In genomic region chr1:28737245-28738137, GRCh38 we compare ENCODE assay signal across 9 cellular contexts. TPM values are rescaled to one million over a fixed set of nuclear protein-coding genes. Genes with fewer than 3 reads are reported as not detected.
DNase-seq lines count a peak whose midpoint lies in the region; ATAC-seq, FAIRE-seq and TF ChIP-seq lines count a peak whose summit lies in the region.
"Had no signal": no experiment of that assay in that cellular context is flagged by ENCODE, and none has a peak within 500 bp of the region (broad histone marks: within the 10 kb centered on the region; RNA-seq: fewer than 3 reads in every experiment).

No MANE protein-coding gene starts in this region.

- peak overlapping the region; percentile 92 for H3K27ac Mint-ChIP-seq in Caco-2 (ENCODE audit: unreplicated experiment)

- intact Hi-C loops in Caco-2 (cut with micrococcal nuclease; ENCODE audit: unreplicated experiment) = loop anchor here (5.0 kb wide), 1 partner anchor 445 kb away; the partner anchor contains the start of gene SRSF4

- H3K9ac ChIP-seq in Loucy (ENCODE audit: low read depth, low read length, poor library complexity, severe bottlenecking) (peak overlapping the region; percentile 99), iPS-18a (ENCODE audit: low read length) (peak overlapping the region; percentile 99)

- H2AFZ ChIP-seq in Loucy (ENCODE audit: low read length) = peak overlapping the region; percentile 50

- no peaks in the 10 kb centered on the region for H3K9me3 ChIP-seq in Caco-2
- H3K9me3 ChIP-seq in Loucy (ENCODE audit: insufficient read depth, low read depth, low read length) = no peaks in the 10 kb centered on the region
- no peaks in the 10 kb centered on the region for H3K9me3 ChIP-seq in iPS-18a (ENCODE audit: control insufficient read depth, low read depth, low read length)
- no peaks in the 10 kb centered on the region for H3K9me3 ChIP-seq in small intestine (ENCODE audit: control insufficient read depth, low read depth)

- H3K4me3 ChIP-seq in Caco-2 (ENCODE audit: low read depth, low read length) (peak overlapping the region; percentile 62), Loucy (ENCODE audit: low read length, poor library complexity, severe bottlenecking) (peak overlapping the region; percentile 89), astrocyte of the spinal cord (ENCODE audit: low read depth, low read length) (peak overlapping the region; percentile 94), iPS-18a (ENCODE audit: low read length) (peak overlapping the region; percentile 82), small intestine (ENCODE audit: low read depth in 1 of 2, low read length in 2 of 2) (peak overlapping the region; percentile 93 to 98)

- H3K36me3 Mint-ChIP-seq in Caco-2 (ENCODE audit: insufficient read depth, unreplicated experiment) = peaks cover 63% of the 10 kb centered on the region

- 0% methylated on average over 57 to 62 of the region's 62 CpGs for WGBS in small intestine, 3 donors

- FAIRE-seq in small intestine (lab: Jason Lieb, UNC) = no peak
- FAIRE-seq: TTC549 had no signal

- POLR2A ChIA-PET in Caco-2 (lab: Charles Lee) = interaction anchor here (0.6 to 1.9 kb wide), 16 partner anchors 10 to 444 kb away, joined by 3 to 54 read pairs (median 6); partner anchors contain the start of genes EPB41, GMEB1, RNU11 and SRSF4

- no peak for TF ChIP-seq CTCF in Caco-2 (IDR thresholded peaks at IDR 0.05; ENCODE audit: insufficient read depth in 1 of 2, low read depth in 1 of 2, low read length in 1 of 2, severe bottlenecking in 1 of 2, unreplicated experiment in 1 of 2)
- TF ChIP-seq CTCF in Loucy (conservative IDR thresholded peaks at IDR 0.05; ENCODE audit: low read length) = no peak
- no peak for TF ChIP-seq CTCF in astrocyte of the spinal cord (IDR thresholded peaks at IDR 0.05; ENCODE audit: low read depth, low read length)

- H3K79me2 ChIP-seq in Loucy (ENCODE audit: insufficient read depth, low read length) = peaks cover 57% of the 10 kb centered on the region

- H3K9me3 Mint-ChIP-seq in Caco-2 (ENCODE audit: unreplicated experiment) = no peaks in the 10 kb centered on the region

- no peaks in the 10 kb centered on the region for H3K27me3 ChIP-seq in Caco-2 (replicated peaks; ENCODE audit: control insufficient read depth, insufficient read depth, low read length)
- H3K27me3 ChIP-seq in Loucy (ENCODE audit: insufficient read depth, low read length, poor library complexity, severe bottlenecking) = peaks cover 9% of the 10 kb centered on the region
- H3K27me3 ChIP-seq in iPS-18a (ENCODE audit: control insufficient read depth, insufficient read depth, low read length) = no peaks in the 10 kb centered on the region
- no peaks in the 10 kb centered on the region for H3K27me3 ChIP-seq in small intestine (ENCODE audit: control insufficient read depth in 2 of 2, insufficient read depth in 2 of 2, low read length in 2 of 2)

- no peaks in the 10 kb centered on the region for H3K4me1 Mint-ChIP-seq in Caco-2 (ENCODE audit: low read depth, unreplicated experiment)

- H3F3A ChIP-seq in Loucy (ENCODE audit: low read depth) = no peaks in the 10 kb centered on the region

- H3K27ac ChIP-seq in iPS-18a (ENCODE audit: low read length) = peak overlapping the region; percentile 82
- H3K27ac ChIP-seq in small intestine (ENCODE audit: low read depth in 1 of 2, low read length in 1 of 2) = peak overlapping the region; percentile 96 to 98

- H3K27me3 Mint-ChIP-seq in Caco-2 (ENCODE audit: insufficient read depth, unreplicated experiment) = no peaks in the 10 kb centered on the region

- H3K36me3 ChIP-seq in Caco-2 (ENCODE audit: control insufficient read depth, insufficient read depth, low read length) (no peaks in the 10 kb centered on the region; the same call in 1 of the 2 replicates), Loucy (ENCODE audit: insufficient read depth, low read length) (peaks cover 35% of the 10 kb centered on the region; the same call in 1 of the 2 replicates), iPS-18a (ENCODE audit: control insufficient read depth, low read depth, low read length) (peaks cover 41% of the 10 kb centered on the region), small intestine (ENCODE audit: control insufficient read depth in 2 of 2, insufficient read depth in 2 of 2, low read length in 2 of 2) (peaks cover 4 to 8% of the 10 kb centered on the region in 2 donors)

- H3K4me1 ChIP-seq in Caco-2 (peaks cover 17% of the 10 kb centered on the region; the same call in 1 of the 2 replicates), Loucy (ENCODE audit: insufficient read depth, low read length, poor library complexity, severe bottlenecking) (peaks cover 41% of the 10 kb centered on the region), iPS-18a (ENCODE audit: control insufficient read depth, low read depth, low read length) (peaks cover 13% of the 10 kb centered on the region), small intestine (ENCODE audit: control insufficient read depth in 2 of 2, insufficient read depth in 1 of 2, low read depth in 1 of 2, low read length in 1 of 2) (peaks cover 0 to 14% of the 10 kb centered on the region in 2 donors)

- CTCF ChIA-PET in Caco-2 (lab: Charles Lee) = interaction anchor here (0.6 to 1.8 kb wide), 23 partner anchors 9 to 465 kb away, joined by 3 to 29 read pairs (median 4); partner anchors contain the start of genes GMEB1, RNU11 and TAF12

- no TSS peak for BruUV-seq in Caco-2 (replicated peaks; lab: Mats Ljungman, UMichigan)

- DNase-seq in Caco-2 (peak; percentile 51 to 56), T-helper 1 cell (peak; percentile 26 to 48 (median 33)), astrocyte of the spinal cord (ENCODE audit: low read depth, low spot score) (peak; percentile 61), small intestine (peak; percentile 48)

- H3K9me2 ChIP-seq in Loucy (replicated peaks; ENCODE audit: low read depth, low read length) = no peaks in the 10 kb centered on the region

- peak overlapping the region; percentile 92 for H3K4me3 Mint-ChIP-seq in Caco-2 (ENCODE audit: unreplicated experiment)

- peak; percentile 18 for ATAC-seq in GM21528 (IDR thresholded peaks at IDR 0.05; ENCODE audit: low FRiP score, unreplicated experiment)
- no peak for ATAC-seq in HG02981 (IDR thresholded peaks at IDR 0.05; ENCODE audit: unreplicated experiment)

- H4K20me1 ChIP-seq in Loucy (ENCODE audit: insufficient read depth, low read length, poor library complexity, severe bottlenecking) = peaks cover 53% of the 10 kb centered on the region

- in situ Hi-C loops in astrocyte of the spinal cord (cut with HindIII; ENCODE audit: low sequenced_read_pairs) = no loop called here

- H3K4me2 ChIP-seq in Loucy (ENCODE audit: low read depth, low read length, poor library complexity, severe bottlenecking) = peak overlapping the region; percentile 77

RNA-seq across cellular contexts. Expression of gene YTHDF2, which starts 0.8 kb away (rescaled TPM):
- 45.8 and 51.5 TPM in 2 replicates for total RNA-seq in Caco-2 (2022)
- polyA plus RNA-seq in small intestine = 10 to 100 TPM; 39.1 to 45.4 (median 42.2) TPM
